31 cellular contexts compared by ENCODE assay signal in the genomic region with DNA sequence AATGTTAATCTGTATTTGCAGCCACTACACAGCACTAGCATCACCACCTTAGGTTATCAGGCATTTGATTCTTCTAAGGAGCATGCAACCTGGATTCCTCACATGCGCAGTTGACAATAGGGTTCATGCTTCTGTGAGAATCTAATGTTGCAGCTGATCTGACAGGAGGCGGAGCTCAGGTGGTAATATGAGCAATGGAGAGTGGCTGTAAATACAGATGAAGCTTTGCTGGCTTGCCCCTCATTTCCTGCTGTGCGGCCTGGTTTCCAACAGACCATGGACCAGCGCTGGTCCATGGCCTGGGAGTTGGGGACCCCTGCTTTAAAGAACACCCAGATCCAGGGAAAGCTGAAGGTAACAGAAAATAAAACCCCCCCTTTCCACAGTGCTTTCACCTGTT.
"Had no signal": no experiment of that assay in that cellular context is flagged by ENCODE, and none has a peak within 500 bp of the region (broad histone marks: within the 10 kb centered on the region; RNA-seq: fewer than 3 reads in every experiment).

No MANE protein-coding gene starts in this region.

- H3K36me3 ChIP-seq: adrenal gland, cardiac muscle cell, colonic mucosa, heart left ventricle, WERI-Rb-1 had no signal

- H3K4me1 ChIP-seq: colonic mucosa had no signal

- H3K27ac ChIP-seq: adrenal gland, body of pancreas, cardiac muscle cell, colonic mucosa, WERI-Rb-1 had no signal

- DNase-seq: activated B cell treated with CpG ODN at 0.5 μM for 24 hours; activated CD4-positive, alpha-beta memory T cell treated with anti-CD3 and anti-CD28 coated beads for 36 hours; activated CD4-positive, alpha-beta T cell treated with anti-CD3 and anti-CD28 coated beads for 48 hours; activated CD8-positive, alpha-beta memory T cell treated with anti-CD3 and anti-CD28 coated beads, Interleukin-2, amount 10 ng/mL, durations not matched to agents 7 days and 5 days; activated CD8-positive, alpha-beta memory T cell treated with anti-CD3 and anti-CD28 coated beads, Interleukin-2, amount 50 U/mL, for 4 hours; activated CD8-positive, alpha-beta T cell treated with anti-CD3 and anti-CD28 coated beads, Interleukin-2, amount 10 ng/mL, durations not matched to agents 7 days and 5 days; activated effector memory CD4-positive, alpha-beta T cell treated with anti-CD3 and anti-CD28 coated beads, Interleukin-2, amount 50 U/mL, for 16 hours; activated naive CD4-positive, alpha-beta T cell treated with anti-CD3 and anti-CD28 coated beads for 36 hours; activated naive CD8-positive, alpha-beta T cell treated with anti-CD3 and anti-CD28 coated beads for 36 hours; activated naive CD8-positive, alpha-beta T cell treated with anti-CD3 and anti-CD28 coated beads, Interleukin-2, amount 50 U/mL, for 24 hours; activated T-cell treated with anti-CD3 and anti-CD28 coated beads, Interleukin-2, amount 50 U/mL, for 1 hour; activated T-cell treated with anti-CD3 and anti-CD28 coated beads, Interleukin-2, amount 50 U/mL, for 48 hours; adrenal gland; amygdala; aorta; body of pancreas; central memory CD4-positive, alpha-beta T cell; cerebellar nuclear complex; colonic mucosa; effector CD8-positive, alpha-beta T cell; foreskin fibroblast; glutamatergic neuron; heart left ventricle; T-helper 17 cell; T1000; WERI-Rb-1 had no signal

- FAIRE-seq: endometrium, frontal cortex had no signal

- ATAC-seq: activated CD4-positive, CD25-positive, alpha-beta regulatory T cell treated with anti-CD3 and anti-CD28 coated beads, Interleukin-2, amount 50 U/mL, for 24 hours; activated CD8-positive, alpha-beta memory T cell treated with anti-CD3 and anti-CD28 coated beads, Interleukin-2, amount 10 ng/mL, durations not matched to agents 7 days and 5 days; activated CD8-positive, alpha-beta T cell treated with anti-CD3 and anti-CD28 coated beads, Interleukin-2, amount 10 ng/mL, durations not matched to agents 7 days and 5 days; activated naive CD8-positive, alpha-beta T cell treated with anti-CD3 and anti-CD28 coated beads, Interleukin-2, amount 50 U/mL, for 24 hours; body of pancreas; esophagus mucosa; heart left ventricle; T-helper 17 cell had no signal

- H3K27me3 ChIP-seq: adrenal gland, body of pancreas, cardiac muscle cell, colonic mucosa, heart left ventricle had no signal

- H3K4me3 ChIP-seq: adrenal gland, body of pancreas, cardiac muscle cell, colonic mucosa, heart left ventricle had no signal

- H3K9me3 ChIP-seq: adrenal gland, body of pancreas, colonic mucosa, heart left ventricle had no signal
